24 cellular contexts compared by ENCODE assay signal in genomic region chr12:53978477-53979356, GRCh38. TPM values are rescaled to one million over a fixed set of nuclear protein-coding genes. Genes with fewer than 3 reads are reported as not detected.
A peak's percentile ranks its signal among the peaks of the same experiment; 100 is the strongest.
DNase-seq lines count a peak whose midpoint lies in the region; TF ChIP-seq lines count a peak whose summit lies in the region.
"Had no signal": no experiment of that assay in that cellular context is flagged by ENCODE, and none has a peak within 500 bp of the region (broad histone marks: within the 10 kb centered on the region; RNA-seq: fewer than 3 reads in every experiment).

No MANE protein-coding gene starts in this region.

- H3K4me2 ChIP-seq in OCI-LY7 (ENCODE audit: low read length), result no peak overlapping the region
- H3K4me2 ChIP-seq: smooth muscle cell had no signal

- peak overlapping the region; percentile 99; the same call in 1 of the 2 replicates for H2AFZ ChIP-seq in OCI-LY7 (ENCODE audit: low read length)

- 19% methylated on average over 14 of the region's 15 CpGs for WGBS in suprapubic skin

- no peaks in the 10 kb centered on the region for H3K36me3 ChIP-seq in OCI-LY7 (ENCODE audit: insufficient read depth, low read length)
- H3K36me3 ChIP-seq in suprapubic skin, result no peaks in the 10 kb centered on the region
- H3K36me3 ChIP-seq: heart left ventricle had no signal

- H3K9me2 ChIP-seq in OCI-LY7 (ENCODE audit: insufficient read depth, low read length), result no peaks in the 10 kb centered on the region

- H3K27ac ChIP-seq in OCI-LY7 (ENCODE audit: low read depth, low read length, poor library complexity, severe bottlenecking) (no peak overlapping the region), suprapubic skin (peak overlapping the region; percentile 73)
- H3K27ac ChIP-seq: heart left ventricle had no signal

- no TSS peak for BruUV-seq in OCI-LY7 (replicated peaks; lab: Mats Ljungman, UMichigan)

- H4K20me1 ChIP-seq in OCI-LY7 (ENCODE audit: insufficient read depth, low read length), result no peaks in the 10 kb centered on the region

- H3K4me1 ChIP-seq in OCI-LY7 (ENCODE audit: insufficient read depth, low read length, poor library complexity, severe bottlenecking) (peaks cover 37% of the 10 kb centered on the region), suprapubic skin (peaks cover 69% of the 10 kb centered on the region)

- H3K9me3 ChIP-seq in OCI-LY7 (ENCODE audit: low read length) (no peaks in the 10 kb centered on the region), suprapubic skin (no peaks in the 10 kb centered on the region)
- H3K9me3 ChIP-seq: heart left ventricle had no signal

- H3K27me3 ChIP-seq in suprapubic skin, result peaks cover 78% of the 10 kb centered on the region

- DNase-seq in NCI-H748 (lab: John Stamatoyannopoulos, UW; ENCODE audit: unreplicated experiment), result peak; percentile 16
- DNase-seq in NCI-H748 treated with DMSO at 0.1 percent for 48 hours (lab: John Stamatoyannopoulos, UW), result no peak
- DNase-seq in OCI-LY7 (ENCODE audit: low spot score), result no peak
- DNase-seq in glomerular visceral epithelial cell (ENCODE audit: extremely low spot score), result peak; percentile 51
- DNase-seq in suprapubic skin (ENCODE audit: low spot score in 2 of 2), result peak in 1 of 2 donors; percentile 74
- DNase-seq in AG08395 (ENCODE audit: low spot score), result no peak
- DNase-seq in stimulated activated CD4-positive, alpha-beta T cell treated with anti-CD3 and anti-CD28 coated beads, Interleukin-4, amount 100 ng/mL, for 4 hours, result no peak
- no peak for DNase-seq in NCI-H1436 treated with DMSO at 0.1 percent for 48 hours (lab: John Stamatoyannopoulos, UW)
- DNase-seq: activated CD4-positive, alpha-beta T cell treated with anti-CD3 and anti-CD28 coated beads for 48 hours; activated CD8-positive, alpha-beta memory T cell treated with anti-CD3 and anti-CD28 coated beads, Interleukin-2, amount 50 U/mL, for 4 hours; activated effector memory CD4-positive, alpha-beta T cell treated with anti-CD3 and anti-CD28 coated beads, Interleukin-2, amount 50 U/mL, for 16 hours; HCEC 1CT; heart left ventricle; naive thymus-derived CD4-positive, alpha-beta T cell; NCI-H1092 treated with DMSO at 0.1 percent for 48 hours; NCI-H2107; NCI-H526 treated with DMSO at 0.1 percent for 48 hours; OCI-M1 had no signal

- CTCF ChIA-PET in OCI-LY7 (lab: Charles Lee; ENCODE audit: unreplicated experiment), result no interaction called here

- POLR2A ChIA-PET in OCI-LY7 (lab: Charles Lee), result interaction anchor here (1.2 kb wide), 1 partner anchor 74 kb away, joined by 3 read pairs; no protein-coding TSS in a partner anchor

- no peak for TF ChIP-seq POLR2A in suprapubic skin (IDR thresholded peaks at IDR 0.05)

- TF ChIP-seq CTCF in OCI-LY7 (conservative IDR thresholded peaks at IDR 0.05; ENCODE audit: low read length), result no peak
- no peak for TF ChIP-seq CTCF in suprapubic skin (IDR thresholded peaks at IDR 0.05)

- no peaks in the 10 kb centered on the region for H3K79me2 ChIP-seq in OCI-LY7 (ENCODE audit: insufficient read depth, low read depth, low read length)

- H3K4me3 ChIP-seq in OCI-LY7 (ENCODE audit: low read depth, low read length, poor library complexity, severe bottlenecking) (no peak overlapping the region), suprapubic skin (no peak overlapping the region)
- H3K4me3 ChIP-seq: heart left ventricle had no signal

- no peak for TF ChIP-seq EP300 in suprapubic skin (IDR thresholded peaks at IDR 0.05)

- intact Hi-C loops in OCI-LY7 (cut with micrococcal nuclease; ENCODE audit: unreplicated experiment), result loop anchor here (5.0 kb wide), 1 partner anchor 221 kb away; no protein-coding TSS in a partner anchor

RNA-seq across cellular contexts. Expression of gene HOTAIR, which starts 4.0 kb away (rescaled TPM):
- total RNA-seq in OCI-LY7 (2014; rRNA removed; shearing (Covaris generic)), result 0.88 and 1.6 TPM in 2 replicates
- total RNA-seq in OCI-LY7 (2022), result 3.6 and 5.3 TPM in 2 replicates
- total RNA-seq in suprapubic skin, result 10 to 100 TPM in 2 of 4 donors, 1 to 10 TPM in 2; 1.4 to 15.7 (median 10.7) TPM
- total RNA-seq: bronchial epithelial cell; esophagus mucosa; heart left ventricle; lung microvascular endothelial cell; naive thymus-derived CD4-positive, alpha-beta T cell; smooth muscle cell; temporal lobe had no signal

RNA-seq across cellular contexts. Expression of gene HOXC11, which starts 5.8 kb away (rescaled TPM):
- 1.4 and 2.3 TPM in 2 replicates for total RNA-seq in OCI-LY7 (2014; rRNA removed; shearing (Covaris generic))
- total RNA-seq in OCI-LY7 (2022) (2.7 and 3.8 TPM in 2 replicates), suprapubic skin (1 to 10 TPM; 3.1 to 3.7 (median 3.5) TPM)
- total RNA-seq: bronchial epithelial cell; heart left ventricle; lung microvascular endothelial cell; naive thymus-derived CD4-positive, alpha-beta T cell; temporal lobe had no signal

RNA-seq across cellular contexts. Expression of gene HOXC10, which starts 6.2 kb away (rescaled TPM):
- total RNA-seq in OCI-LY7 (2014; rRNA removed; shearing (Covaris generic)), result 0.28 TPM in 1 of 2 replicates, not detected in the other
- total RNA-seq in OCI-LY7 (2022) (0.25 TPM in 1 of 2 replicates, not detected in the other), suprapubic skin (10 to 100 TPM in 3 of 4 donors, 1 to 10 TPM in 1; 8.8 to 24.7 (median 13.3) TPM)
- total RNA-seq: bronchial epithelial cell; heart left ventricle; lung microvascular endothelial cell; naive thymus-derived CD4-positive, alpha-beta T cell; smooth muscle cell; temporal lobe had no signal

RNA-seq across cellular contexts. Expression of gene HOXC9, which starts 21.2 kb away (rescaled TPM):
- not detected in 2 replicates for total RNA-seq in OCI-LY7 (2014; rRNA removed; shearing (Covaris generic))
- total RNA-seq in OCI-LY7 (2022), result 0.42 and 0.57 TPM in 2 replicates
- 10 to 100 TPM in 1 of 4 donors, 1 to 10 TPM in 3; 4.9 to 12.2 (median 6.1) TPM for total RNA-seq in suprapubic skin
- total RNA-seq: bronchial epithelial cell; heart left ventricle; lung microvascular endothelial cell; naive thymus-derived CD4-positive, alpha-beta T cell; temporal lobe had no signal

RNA-seq across cellular contexts. Expression of gene HOXC12, which starts 24.0 kb away (rescaled TPM):
- not detected in 2 replicates for total RNA-seq in OCI-LY7 (2014; rRNA removed; shearing (Covaris generic))
- total RNA-seq in OCI-LY7 (2022), result not detected in 2 replicates
- 1 to 10 TPM; 3.7 to 6.8 (median 4.7) TPM for total RNA-seq in suprapubic skin
- total RNA-seq: A172; bronchial epithelial cell; esophagus mucosa; heart left ventricle; lung microvascular endothelial cell; naive thymus-derived CD4-positive, alpha-beta T cell; smooth muscle cell; temporal lobe had no signal

Comparison
In these comparisons a context has a peak if more than half of its experiments do, and no peak if none do; other contexts are left out.
1. DNase-seq: peak in NCI-H748 (single experiment) and glomerular visceral epithelial cell (single experiment); none in NCI-H748 treated with DMSO at 0.1 percent for 48 hours (single experiment), OCI-LY7 (single experiment), AG08395 (single experiment), stimulated activated CD4-positive, alpha-beta T cell treated with anti-CD3 and anti-CD28 coated beads, Interleukin-4, amount 100 ng/mL, for 4 hours (0 of 2) and NCI-H1436 treated with DMSO at 0.1 percent for 48 hours (single experiment).
2. RNA of gene HOXC10, which starts 6.2 kb away (total RNA-seq): 8.8 to 24.7 TPM in suprapubic skin; 0.25 to 0.28 TPM in OCI-LY7; every median in the first group is over 4 times any median in the second.